ENCODE assay signal across 16 cellular contexts in genomic region chr12:20415013-20415412, GRCh38. TPM values are rescaled to one million over a fixed set of nuclear protein-coding genes. Genes with fewer than 3 reads are reported as not detected.
DNase-seq lines count a peak whose midpoint lies in the region; ATAC-seq, FAIRE-seq and TF ChIP-seq lines count a peak whose summit lies in the region.
"Had no signal": no experiment of that assay in that cellular context is flagged by ENCODE, and none has a peak within 500 bp of the region (broad histone marks: within the 10 kb centered on the region; RNA-seq: fewer than 3 reads in every experiment).

No MANE protein-coding gene starts in this region.

- no peak overlapping the region for H3K4me2 ChIP-seq in astrocyte (ENCODE audit: low read length)

- no peak for FAIRE-seq in astrocyte (lab: Jason Lieb, UNC)
- FAIRE-seq: A204.1, D721Med, GM12878 had no signal

- H3K9me3 Mint-ChIP-seq in astrocyte (ENCODE audit: unreplicated experiment) = no peaks in the 10 kb centered on the region
- H3K9me3 Mint-ChIP-seq: nephron progenitor cell had no signal

- no peak overlapping the region for H3K4me3 ChIP-seq in astrocyte (ENCODE audit: insufficient read depth, low read depth, low read length)
- H3K4me3 ChIP-seq in subcutaneous abdominal adipose tissue (ENCODE audit: low read depth in 1 of 5, low read length in 5 of 5) = peak overlapping the region in 3 of 5 donors; percentile 23 to 45 (median 36)
- no peak overlapping the region for H3K4me3 ChIP-seq in uterus
- H3K4me3 ChIP-seq: GM12878 had no signal

- H3K27ac ChIP-seq in astrocyte (ENCODE audit: low read depth, low read length) (no peak overlapping the region), subcutaneous abdominal adipose tissue (ENCODE audit: low read depth, low read length) (no peak overlapping the region), uterus (peak overlapping the region in 1 of 2 donors; percentile 51)
- H3K27ac ChIP-seq: VCaP had no signal

- H3K4me1 Mint-ChIP-seq in astrocyte (ENCODE audit: low read depth, unreplicated experiment) = no peaks in the 10 kb centered on the region
- H3K4me1 Mint-ChIP-seq: nephron progenitor cell had no signal

- H3K36me3 Mint-ChIP-seq in astrocyte (ENCODE audit: low read depth, unreplicated experiment) = no peaks in the 10 kb centered on the region
- H3K36me3 Mint-ChIP-seq: activated naive CD8-positive, alpha-beta T cell had no signal

- no peaks in the 10 kb centered on the region for H3K27me3 Mint-ChIP-seq in astrocyte (ENCODE audit: low read depth, unreplicated experiment)
- H3K27me3 Mint-ChIP-seq: activated naive CD8-positive, alpha-beta T cell had no signal

- no peak overlapping the region for H2AFZ ChIP-seq in astrocyte (ENCODE audit: low read depth, low read length)

- no peaks in the 10 kb centered on the region for H3K27me3 ChIP-seq in astrocyte (ENCODE audit: insufficient read depth, low read length)
- H3K27me3 ChIP-seq in subcutaneous abdominal adipose tissue (ENCODE audit: control insufficient read depth in 5 of 5, insufficient read depth in 4 of 5, low read length in 5 of 5) = peaks cover 0 to 3% (median 0%) of the 10 kb centered on the region in 5 donors
- H3K27me3 ChIP-seq in uterus = no peaks in the 10 kb centered on the region

- ATAC-seq in left cardiac atrium = peak; percentile 75 to 78
- no peak for ATAC-seq in GM21390 (IDR thresholded peaks at IDR 0.05; ENCODE audit: unreplicated experiment)
- ATAC-seq: GM12878 had no signal

- no peak overlapping the region for H3K27ac Mint-ChIP-seq in astrocyte (ENCODE audit: unreplicated experiment)
- H3K27ac Mint-ChIP-seq: activated naive CD8-positive, alpha-beta T cell; nephron progenitor cell had no signal

- H3K79me2 ChIP-seq in astrocyte (ENCODE audit: insufficient read depth, low read length) = no peaks in the 10 kb centered on the region

- no peak for TF ChIP-seq CTCF in astrocyte (IDR thresholded peaks at IDR 0.05; ENCODE audit: insufficient read depth, low read depth, low read length)
- TF ChIP-seq CTCF in uterus (IDR thresholded peaks at IDR 0.05) = no peak

- H3K36me3 ChIP-seq in astrocyte (ENCODE audit: insufficient read depth, low read length) (no peaks in the 10 kb centered on the region), subcutaneous abdominal adipose tissue (ENCODE audit: control insufficient read depth in 5 of 5, insufficient read depth in 5 of 5, low read length in 5 of 5) (no peaks in the 10 kb centered on the region), uterus (no peaks in the 10 kb centered on the region)

- H3K4me3 Mint-ChIP-seq in astrocyte (ENCODE audit: unreplicated experiment) = no peak overlapping the region
- H3K4me3 Mint-ChIP-seq: activated naive CD8-positive, alpha-beta T cell; nephron progenitor cell had no signal

- no peak for TF ChIP-seq POLR2A in uterus (IDR thresholded peaks at IDR 0.05)

- intact Hi-C loops in left cardiac atrium (cut with DNase I) = no loop called here
- intact Hi-C loops in uterus (cut with DNase I; ENCODE audit: low total_unique reads) = no loop called here

- DNase-seq in NCI-H748 (lab: John Stamatoyannopoulos, UW; ENCODE audit: unreplicated experiment) = peak; percentile 2
- DNase-seq in NCI-H748 treated with DMSO at 0.1 percent for 48 hours (lab: John Stamatoyannopoulos, UW) = no peak
- peak; percentile 57 for DNase-seq in astrocyte (ENCODE audit: low read depth)
- peak; percentile 29 for DNase-seq in left cardiac atrium
- no peak for DNase-seq in uterus
- no peak for DNase-seq in NCI-H187 treated with DMSO at 0.1 percent for 48 hours (lab: John Stamatoyannopoulos, UW)
- DNase-seq: kidney glomerular epithelial cell, nephron progenitor cell, trophoblast cell had no signal

- no peaks in the 10 kb centered on the region for H4K20me1 ChIP-seq in astrocyte (ENCODE audit: insufficient read depth, low read length)

- no peaks in the 10 kb centered on the region for H3K4me1 ChIP-seq in astrocyte (ENCODE audit: insufficient read depth, low read length)
- H3K4me1 ChIP-seq in subcutaneous abdominal adipose tissue (ENCODE audit: control insufficient read depth in 5 of 5, insufficient read depth in 5 of 5, low read length in 5 of 5) = peaks cover 1 to 16% (median 6%) of the 10 kb centered on the region in 5 donors
- no peaks in the 10 kb centered on the region for H3K4me1 ChIP-seq in uterus

- H3K9ac ChIP-seq in astrocyte (ENCODE audit: low read length) = no peak overlapping the region
- peak overlapping the region in 2 of 5 donors; percentile 8 to 93 for H3K9ac ChIP-seq in subcutaneous abdominal adipose tissue (ENCODE audit: low read length in 5 of 5)

- H3K9me3 ChIP-seq in astrocyte (ENCODE audit: insufficient read depth, low read depth, low read length) (no peaks in the 10 kb centered on the region), subcutaneous abdominal adipose tissue (ENCODE audit: control insufficient read depth in 5 of 5, low read length in 5 of 5) (no peaks in the 10 kb centered on the region), uterus (no peaks in the 10 kb centered on the region)

RNA-seq across cellular contexts. Expression of gene PDE3A, which starts 46.7 kb away (rescaled TPM):
- total RNA-seq in astrocyte (1.1 and 1.7 TPM in 2 replicates), left cardiac atrium (100 to 1,000 TPM in 1 of 2 donors, 10 to 100 TPM in 1; 66.8 to 157 TPM), uterus (10 to 100 TPM in 3 of 4 donors, 1 to 10 TPM in 1; 7.7 to 75.8 (median 18.7) TPM)

Comparison
In these comparisons a context has a peak if more than half of its experiments do, and no peak if none do; other contexts are left out.
1. DNase-seq: peak in NCI-H748 (single experiment), astrocyte (single experiment) and left cardiac atrium (single experiment); none in NCI-H748 treated with DMSO at 0.1 percent for 48 hours (single experiment), uterus (0 of 2) and NCI-H187 treated with DMSO at 0.1 percent for 48 hours (single experiment).
2. H3K4me3 ChIP-seq: peak in subcutaneous abdominal adipose tissue (3 of 5); none in astrocyte (single experiment) and uterus (0 of 2).